Comparison of ENCODE assay signal across 8 cellular contexts in the genomic region with DNA sequence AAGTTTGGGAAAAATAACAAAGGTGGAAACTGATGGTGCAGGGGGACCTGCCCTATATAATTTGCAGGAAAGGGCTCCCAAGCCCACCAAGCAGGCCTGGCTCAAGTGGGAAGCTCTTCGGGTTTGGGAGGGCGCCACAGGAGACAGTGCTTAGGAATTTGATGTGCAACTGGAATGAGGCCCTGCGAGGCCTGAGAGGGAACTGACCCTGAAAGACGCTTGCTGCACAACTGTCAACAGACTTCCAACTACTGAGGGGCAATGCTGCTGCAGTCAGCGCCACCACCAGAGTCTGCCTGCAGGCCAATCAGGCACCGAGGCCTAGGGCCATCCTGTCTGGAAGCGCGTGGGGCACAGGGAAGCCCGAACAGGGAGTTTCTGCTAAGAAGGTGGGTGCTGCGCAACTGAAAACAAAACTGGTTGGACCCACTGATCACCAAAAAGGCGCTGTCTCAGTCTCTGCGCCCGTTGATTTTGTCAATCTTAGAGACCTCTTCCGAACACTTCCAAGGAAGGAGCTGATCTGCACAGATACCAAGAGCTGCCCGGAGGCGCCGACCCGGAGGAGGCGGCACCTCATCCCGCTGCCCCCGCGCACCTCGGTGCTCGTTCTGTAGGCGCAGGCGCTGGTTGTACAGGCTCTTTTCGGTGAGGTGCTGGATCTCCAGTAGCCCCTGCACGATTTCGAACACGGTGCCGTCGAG.
DNase-seq lines count a peak whose midpoint lies in the region; ATAC-seq and TF ChIP-seq lines count a peak whose summit lies in the region.

No MANE protein-coding gene starts in this region.

- peaks cover 4 to 33% of the 10 kb centered on the region in 2 donors for H3K4me1 ChIP-seq in muscle layer of duodenum (ENCODE audit: control insufficient read depth in 1 of 2, insufficient read depth in 2 of 2, low read length in 2 of 2)

- no peak for TF ChIP-seq CTCF in epithelial cell of esophagus (IDR thresholded peaks at IDR 0.05; ENCODE audit: insufficient read depth, low read depth, low read length, missing control alignments)

- H3K4me3 ChIP-seq in SK-N-MC: peak overlapping the region; percentile 97
- peak overlapping the region; percentile 81 for H3K4me3 ChIP-seq in epithelial cell of esophagus (ENCODE audit: low read length)
- H3K4me3 ChIP-seq in muscle layer of duodenum (ENCODE audit: low read depth in 1 of 2, low read length in 2 of 2): peak overlapping the region; percentile 69 to 95

- H3K27me3 ChIP-seq in muscle layer of duodenum (ENCODE audit: low read depth, low read length): no peaks in the 10 kb centered on the region

- H3K27ac ChIP-seq in SK-N-MC: no peak overlapping the region
- H3K27ac ChIP-seq in muscle layer of duodenum (ENCODE audit: low read length): no peak overlapping the region

- ATAC-seq in HG02588 (IDR thresholded peaks at IDR 0.05; ENCODE audit: unreplicated experiment): peak; percentile 17

- peak overlapping the region; percentile 77 for H3K9ac ChIP-seq in SK-N-MC (ENCODE audit: insufficient read length)

- H3K36me3 ChIP-seq in SK-N-MC (ENCODE audit: insufficient read depth, low read length) (no peaks in the 10 kb centered on the region), muscle layer of duodenum (ENCODE audit: control insufficient read depth in 1 of 2, insufficient read depth in 2 of 2, low read length in 2 of 2) (no peaks in the 10 kb centered on the region)

- no peaks in the 10 kb centered on the region for H3K9me3 ChIP-seq in SK-N-MC (ENCODE audit: low read depth, low read length)
- no peaks in the 10 kb centered on the region for H3K9me3 ChIP-seq in muscle layer of duodenum (ENCODE audit: control insufficient read depth in 1 of 2, low read length in 2 of 2)

- peak; percentile 21 for DNase-seq in DMS53 (lab: John Stamatoyannopoulos, UW)
- DNase-seq in DMS53 treated with DMSO at 0.1 percent for 48 hours (lab: John Stamatoyannopoulos, UW; ENCODE audit: unreplicated experiment): no peak
- no peak for DNase-seq in SK-N-MC (ENCODE audit: low read depth, low spot score)
- no peak for DNase-seq in epithelial cell of esophagus (ENCODE audit: low read depth)
- no peak for DNase-seq in NCI-H146 (lab: John Stamatoyannopoulos, UW)
- no peak for DNase-seq in NCI-H187 treated with DMSO at 0.1 percent for 48 hours (lab: John Stamatoyannopoulos, UW)
